ENCODE assay signal across 24 cellular contexts in the genomic region with DNA sequence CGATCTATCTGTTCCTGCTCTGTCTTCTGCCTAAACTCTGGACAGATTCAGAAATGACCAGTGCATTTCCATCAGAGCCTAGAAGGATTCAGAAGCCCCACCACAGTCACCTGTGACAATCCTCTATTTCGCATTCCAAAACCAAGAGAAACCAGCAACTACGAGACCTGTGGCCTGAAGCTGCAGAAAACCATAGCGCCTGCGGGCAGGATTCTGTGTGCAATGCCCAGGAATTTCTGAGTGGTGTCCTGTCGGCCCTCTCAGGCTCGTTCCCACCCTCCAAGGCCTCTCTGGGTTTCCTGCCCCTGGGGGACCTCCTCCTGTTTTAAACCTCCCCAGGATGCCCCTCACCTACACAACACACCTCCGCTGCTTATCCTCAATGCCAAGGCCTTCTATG.
"Had no signal": no experiment of that assay in that cellular context is flagged by ENCODE, and none has a peak within 500 bp of the region (broad histone marks: within the 10 kb centered on the region; RNA-seq: fewer than 3 reads in every experiment).

No MANE protein-coding gene starts in this region.

- H3K36me3 ChIP-seq: colonic mucosa, esophagus squamous epithelium, gastrocnemius medialis, left lung, lower lobe of right lung had no signal

- H3K9me3 Mint-ChIP-seq: dendritic cell treated with granulocyte-macrophage colony-stimulating factor and Interleukin-4, amounts not matched to agents 40 ng/mL and 50 ng/mL, for 4 days; effector memory CD8-positive, alpha-beta T cell; endodermal cell; mesothelial cell of epicardium had no signal

- ATAC-seq: effector memory CD8-positive, alpha-beta T cell; esophagus mucosa; gastrocnemius medialis; heart right ventricle; left cardiac atrium; left lung; left ventricle myocardium superior; lower lobe of right lung; mucosa of descending colon had no signal

- H3K4me1 ChIP-seq: colonic mucosa, esophagus squamous epithelium, gastrocnemius medialis, heart right ventricle, left lung, lower lobe of right lung had no signal

- H3K27ac Mint-ChIP-seq: dendritic cell treated with granulocyte-macrophage colony-stimulating factor and Interleukin-4, amounts not matched to agents 40 ng/mL and 50 ng/mL, for 4 days; effector memory CD8-positive, alpha-beta T cell; endodermal cell; mesothelial cell of epicardium had no signal

- H3K9me3 ChIP-seq: colonic mucosa, esophagus squamous epithelium, gastrocnemius medialis, heart right ventricle, left lung, lower lobe of right lung, mucosa of descending colon had no signal

- H3K4me3 ChIP-seq: colonic mucosa, esophagus squamous epithelium, gastrocnemius medialis, heart right ventricle, left lung, lower lobe of right lung, mucosa of descending colon had no signal

- H3K36me3 Mint-ChIP-seq: mesothelial cell of epicardium had no signal

- H3K4me3 Mint-ChIP-seq: dendritic cell treated with granulocyte-macrophage colony-stimulating factor and Interleukin-4, amounts not matched to agents 40 ng/mL and 50 ng/mL, for 4 days; effector memory CD8-positive, alpha-beta T cell; endodermal cell; mesothelial cell of epicardium had no signal

- H3K27ac ChIP-seq: colonic mucosa, epithelial cell of prostate, esophagus squamous epithelium, gastrocnemius medialis, heart right ventricle, left lung, lower lobe of right lung had no signal

- DNase-seq: colonic mucosa; cortex of kidney; effector CD8-positive, alpha-beta T cell; effector memory CD8-positive, alpha-beta T cell; endodermal cell; erythroblast; esophagus squamous epithelium; foreskin fibroblast; foreskin melanocyte; gastrocnemius medialis; glutamatergic neuron; head of caudate nucleus; heart right ventricle; hippocampal formation; left cardiac atrium; left lung; left ventricle myocardium superior; lower lobe of right lung; mesenchymal stem cell; mucosa of descending colon had no signal

- H3K27me3 ChIP-seq: colonic mucosa, left lung had no signal
